ENCODE assay signal across 8 cellular contexts in genomic region chr19:15223649-15224371, GRCh38. TPM values are rescaled to one million over a fixed set of nuclear protein-coding genes. Genes with fewer than 3 reads are reported as not detected.
DNase-seq lines count a peak whose midpoint lies in the region; ATAC-seq and TF ChIP-seq lines count a peak whose summit lies in the region.

No MANE protein-coding gene starts in this region.

- H3K27me3 Mint-ChIP-seq in GM23338 (ENCODE audit: insufficient read depth, low read depth, poor library complexity) (peaks cover 13% of the 10 kb centered on the region), T-cell (peaks cover 9 to 27% of the 10 kb centered on the region in 2 donors)

- H3K4me3 ChIP-seq in GM23338: peak overlapping the region; percentile 57

- H3K27ac ChIP-seq in GM23338 (ENCODE audit: low read depth): no peak overlapping the region

- no peaks in the 10 kb centered on the region; the same call in 1 of the 2 replicates for H4K20me1 ChIP-seq in GM23338 (replicated peaks; ENCODE audit: insufficient read depth)

- H3K9me3 Mint-ChIP-seq in GM23338 (peaks cover 2% of the 10 kb centered on the region; the same call in 2 of the 3 replicates), T-cell (no peaks in the 10 kb centered on the region)

- H3K4me1 ChIP-seq in GM23338 (ENCODE audit: insufficient read depth): peaks cover 8% of the 10 kb centered on the region; the same call in 1 of the 2 replicates

- ATAC-seq in GM23338 (peak; percentile 5), T-cell (replicated peaks in 1 of 4) (peak in 3 of 4 experiments; percentile 6 to 19 (median 7)), sciatic nerve (peak; percentile 10), HG03378 (IDR thresholded peaks at IDR 0.05; ENCODE audit: unreplicated experiment) (no peak)

- H3K36me3 ChIP-seq in GM23338 (ENCODE audit: insufficient read depth): no peaks in the 10 kb centered on the region

- H3K9me2 ChIP-seq in GM23338 (ENCODE audit: insufficient read depth): no peaks in the 10 kb centered on the region

- intact Hi-C loops in sciatic nerve (cut with DNase I): no loop called here

- no peaks in the 10 kb centered on the region for H3K79me2 ChIP-seq in GM23338 (replicated peaks; ENCODE audit: insufficient read depth)

- peaks cover 9% of the 10 kb centered on the region; the same call in 2 of the 3 replicates for H3K4me1 Mint-ChIP-seq in GM23338
- peaks cover 17 to 20% (median 18%) of the 10 kb centered on the region in 3 donors for H3K4me1 Mint-ChIP-seq in T-cell

- peak overlapping the region; percentile 91 for H2AFZ ChIP-seq in GM23338

- peak; percentile 54 for DNase-seq in GM23338 (ENCODE audit: low spot score)
- DNase-seq in T-cell: no peak
- peak; percentile 28 for DNase-seq in globus pallidus (ENCODE audit: low spot score)
- DNase-seq in sciatic nerve (ENCODE audit: low spot score): no peak
- no peak for DNase-seq in stimulated activated CD4-positive, alpha-beta T cell treated with anti-CD3 and anti-CD28 coated beads, Interleukin-2, amount 100 ng/mL, for 48 hours
- DNase-seq in cortex of kidney (lab: John Stamatoyannopoulos, UW): no peak
- no peak for DNase-seq in stimulated activated CD4-positive, alpha-beta T cell treated with anti-CD3 and anti-CD28 coated beads, Interleukin-4, amount 100 ng/mL, for 24 hours

- H3K4me3 Mint-ChIP-seq in GM23338 (peak overlapping the region; percentile 73), T-cell (peak overlapping the region; percentile 74 to 81 (median 77))

- CTCF ChIA-PET in T-cell (lab: Charles Lee): no interaction called here

- H3K4me2 ChIP-seq in GM23338: peak overlapping the region; percentile 91

- no peak overlapping the region for H3K27ac Mint-ChIP-seq in GM23338
- H3K27ac Mint-ChIP-seq in T-cell: no peak overlapping the region

- POLR2A ChIA-PET in T-cell (lab: Charles Lee): no interaction called here

- H3K36me3 Mint-ChIP-seq in GM23338 (ENCODE audit: low read depth) (peaks cover 4% of the 10 kb centered on the region; the same call in 1 of the 3 replicates), T-cell (no peaks in the 10 kb centered on the region)

- TF ChIP-seq CTCF in GM23338 (conservative IDR thresholded peaks at IDR 0.05; ENCODE audit: low read depth in 2 of 2): no peak

- H3F3A ChIP-seq in GM23338 (replicated peaks; ENCODE audit: low read depth): peaks cover 5% of the 10 kb centered on the region

- H3K27me3 ChIP-seq in GM23338 (ENCODE audit: insufficient read depth): no peaks in the 10 kb centered on the region

TF ChIP-seq in GM23338, 12 proteins besides CTCF, POLR2A, EP300 and RAD21 (continues in another document):
- TF ChIP-seq JUNB (IDR thresholded peaks at IDR 0.05; ENCODE audit: unreplicated experiment) (no peak), ZNF331 (CRISPR knock-in tag; IDR thresholded peaks at IDR 0.05; ENCODE audit: low read depth) (no peak), CREB1 (CRISPR knock-in tag; IDR thresholded peaks at IDR 0.05; ENCODE audit: low read depth) (no peak), NANOG (IDR thresholded peaks at IDR 0.05; ENCODE audit: borderline replicate concordance) (no peak), ZNF462 (CRISPR knock-in tag; IDR thresholded peaks at IDR 0.05) (no peak), REST (IDR thresholded peaks at IDR 0.05; ENCODE audit: unreplicated experiment) (no peak)

RNA-seq across cellular contexts. Expression of gene EPHX3, which starts 8.4 kb away (rescaled TPM):
- 15.0 and 24.8 TPM in 2 replicates for total RNA-seq in GM23338 (2014; rRNA removed; shearing (Covaris generic))
- 19.7 and 19.8 TPM in 2 replicates for polyA plus RNA-seq in GM23338 (2016; fragmentation: Nextera tagmentation; extraction: Ambion mirVana)
- total RNA-seq in T-cell (under 1 TPM in 1 of 5 donors, not detected in 4; 0.23 TPM), sciatic nerve (0.45 TPM)

RNA-seq across cellular contexts. Expression of gene NOTCH3, which starts 23.0 kb away (rescaled TPM):
- 151 and 172 TPM in 2 replicates for total RNA-seq in GM23338 (2014; rRNA removed; shearing (Covaris generic))
- 24.3 and 25.0 TPM in 2 replicates for polyA plus RNA-seq in GM23338 (2016; fragmentation: Nextera tagmentation; extraction: Ambion mirVana)
- total RNA-seq in T-cell (under 1 TPM in 4 of 5 donors, not detected in 1; 0.16 to 0.85 (median 0.48) TPM), sciatic nerve (124 TPM)

Comparison
In these comparisons a context has a peak if more than half of its experiments do, and no peak if none do; other contexts are left out.
1. DNase-seq: peak in GM23338 (single experiment) and globus pallidus (single experiment); none in T-cell (0 of 34), sciatic nerve (single experiment), stimulated activated CD4-positive, alpha-beta T cell treated with anti-CD3 and anti-CD28 coated beads, Interleukin-2, amount 100 ng/mL, for 48 hours (0 of 2), cortex of kidney (single experiment) and stimulated activated CD4-positive, alpha-beta T cell treated with anti-CD3 and anti-CD28 coated beads, Interleukin-4, amount 100 ng/mL, for 24 hours (single experiment).
2. RNA of gene EPHX3, which starts 8.4 kb away (total RNA-seq): 15.0 to 24.8 TPM in GM23338; 0.45 TPM in sciatic nerve (single experiment) and 0.23 TPM in T-cell; every median in the first group is over 10 times any median in the second.
3. RNA of gene NOTCH3, which starts 23.0 kb away (total RNA-seq): 151 to 172 TPM in GM23338 and 124 TPM in sciatic nerve (single experiment); 0.16 to 0.85 TPM in T-cell; every median in the first group is over 10 times any median in the second.